Comparison of ENCODE assay signal across 1 cellular context in the genomic region with DNA sequence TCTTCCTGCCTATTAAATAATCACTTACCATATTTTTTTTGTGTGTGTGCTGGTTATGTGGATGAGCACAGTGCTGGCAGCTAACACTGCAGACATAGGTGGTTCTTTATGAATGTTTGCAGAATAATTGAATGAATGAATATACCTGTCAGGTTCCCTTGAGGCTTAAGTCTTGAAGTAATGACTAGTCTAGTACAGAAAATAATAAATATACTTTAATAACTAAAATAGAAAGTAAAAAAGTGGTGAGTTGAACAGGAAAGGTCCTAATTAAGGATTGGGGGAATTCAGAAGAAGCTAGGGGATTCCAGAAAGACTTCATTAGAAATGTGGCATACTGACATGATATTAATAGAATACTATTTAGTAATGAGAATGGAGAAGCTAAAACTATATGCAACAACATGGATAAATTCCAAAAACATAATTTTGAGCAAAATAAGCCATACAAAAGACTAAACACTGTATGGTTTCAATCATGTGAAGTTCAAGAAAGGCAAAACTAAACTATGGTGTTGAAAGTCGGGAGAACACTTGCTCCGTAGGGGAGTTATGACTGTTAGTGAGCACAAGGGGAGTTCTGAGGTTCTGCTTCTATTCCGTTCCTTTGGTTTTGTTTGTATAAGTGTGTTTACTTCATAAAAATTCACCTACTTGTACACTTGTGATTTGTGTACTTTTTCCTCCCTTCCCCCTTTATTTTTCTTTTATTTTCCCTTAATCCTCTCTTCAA.
TF ChIP-seq lines count a peak whose summit lies in the region.

No MANE protein-coding gene starts in this region.

TF ChIP-seq in GM12878, 131 proteins besides CTCF, POLR2A, EP300 and RAD21 (continued from another document):
- TF ChIP-seq, protein P1, sequence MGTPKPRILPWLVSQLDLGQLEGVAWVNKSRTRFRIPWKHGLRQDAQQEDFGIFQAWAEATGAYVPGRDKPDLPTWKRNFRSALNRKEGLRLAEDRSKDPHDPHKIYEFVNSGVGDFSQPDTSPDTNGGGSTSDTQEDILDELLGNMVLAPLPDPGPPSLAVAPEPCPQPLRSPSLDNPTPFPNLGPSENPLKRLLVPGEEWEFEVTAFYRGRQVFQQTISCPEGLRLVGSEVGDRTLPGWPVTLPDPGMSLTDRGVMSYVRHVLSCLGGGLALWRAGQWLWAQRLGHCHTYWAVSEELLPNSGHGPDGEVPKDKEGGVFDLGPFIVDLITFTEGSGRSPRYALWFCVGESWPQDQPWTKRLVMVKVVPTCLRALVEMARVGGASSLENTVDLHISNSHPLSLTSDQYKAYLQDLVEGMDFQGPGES (IDR thresholded peaks at IDR 0.05) = no peak
- TF ChIP-seq EZH2 (IDR thresholded peaks at IDR 0.05; ENCODE audit: borderline replicate concordance, control insufficient read depth, low read depth, low read length) = no peak
- TF ChIP-seq CHD4 (IDR thresholded peaks at IDR 0.05) = no peak
- no peak for TF ChIP-seq ESRRA (IDR thresholded peaks at IDR 0.05; ENCODE audit: low read length)
- TF ChIP-seq ZNF24 (IDR thresholded peaks at IDR 0.05) = peak; percentile 93
- peak; percentile 24; the same call in 1 of the 2 replicates for TF ChIP-seq IKZF1 (conservative IDR thresholded peaks at IDR 0.05)
- no peak for TF ChIP-seq STAT3 (IDR thresholded peaks at IDR 0.05; ENCODE audit: low read depth, low read length)
- TF ChIP-seq CREB1 (IDR thresholded peaks at IDR 0.05; ENCODE audit: low read depth) = no peak
- TF ChIP-seq, protein P2, sequence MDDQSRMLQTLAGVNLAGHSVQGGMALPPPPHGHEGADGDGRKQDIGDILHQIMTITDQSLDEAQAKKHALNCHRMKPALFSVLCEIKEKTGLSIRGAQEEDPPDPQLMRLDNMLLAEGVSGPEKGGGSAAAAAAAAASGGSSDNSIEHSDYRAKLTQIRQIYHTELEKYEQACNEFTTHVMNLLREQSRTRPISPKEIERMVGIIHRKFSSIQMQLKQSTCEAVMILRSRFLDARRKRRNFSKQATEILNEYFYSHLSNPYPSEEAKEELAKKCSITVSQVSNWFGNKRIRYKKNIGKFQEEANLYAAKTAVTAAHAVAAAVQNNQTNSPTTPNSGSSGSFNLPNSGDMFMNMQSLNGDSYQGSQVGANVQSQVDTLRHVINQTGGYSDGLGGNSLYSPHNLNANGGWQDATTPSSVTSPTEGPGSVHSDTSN (IDR thresholded peaks at IDR 0.05; ENCODE audit: insufficient replicate concordance, low read depth, low read length) = no peak
- no peak for TF ChIP-seq POLR2AphosphoS5 (IDR thresholded peaks at IDR 0.05; ENCODE audit: low read length)
- TF ChIP-seq, protein P3, sequence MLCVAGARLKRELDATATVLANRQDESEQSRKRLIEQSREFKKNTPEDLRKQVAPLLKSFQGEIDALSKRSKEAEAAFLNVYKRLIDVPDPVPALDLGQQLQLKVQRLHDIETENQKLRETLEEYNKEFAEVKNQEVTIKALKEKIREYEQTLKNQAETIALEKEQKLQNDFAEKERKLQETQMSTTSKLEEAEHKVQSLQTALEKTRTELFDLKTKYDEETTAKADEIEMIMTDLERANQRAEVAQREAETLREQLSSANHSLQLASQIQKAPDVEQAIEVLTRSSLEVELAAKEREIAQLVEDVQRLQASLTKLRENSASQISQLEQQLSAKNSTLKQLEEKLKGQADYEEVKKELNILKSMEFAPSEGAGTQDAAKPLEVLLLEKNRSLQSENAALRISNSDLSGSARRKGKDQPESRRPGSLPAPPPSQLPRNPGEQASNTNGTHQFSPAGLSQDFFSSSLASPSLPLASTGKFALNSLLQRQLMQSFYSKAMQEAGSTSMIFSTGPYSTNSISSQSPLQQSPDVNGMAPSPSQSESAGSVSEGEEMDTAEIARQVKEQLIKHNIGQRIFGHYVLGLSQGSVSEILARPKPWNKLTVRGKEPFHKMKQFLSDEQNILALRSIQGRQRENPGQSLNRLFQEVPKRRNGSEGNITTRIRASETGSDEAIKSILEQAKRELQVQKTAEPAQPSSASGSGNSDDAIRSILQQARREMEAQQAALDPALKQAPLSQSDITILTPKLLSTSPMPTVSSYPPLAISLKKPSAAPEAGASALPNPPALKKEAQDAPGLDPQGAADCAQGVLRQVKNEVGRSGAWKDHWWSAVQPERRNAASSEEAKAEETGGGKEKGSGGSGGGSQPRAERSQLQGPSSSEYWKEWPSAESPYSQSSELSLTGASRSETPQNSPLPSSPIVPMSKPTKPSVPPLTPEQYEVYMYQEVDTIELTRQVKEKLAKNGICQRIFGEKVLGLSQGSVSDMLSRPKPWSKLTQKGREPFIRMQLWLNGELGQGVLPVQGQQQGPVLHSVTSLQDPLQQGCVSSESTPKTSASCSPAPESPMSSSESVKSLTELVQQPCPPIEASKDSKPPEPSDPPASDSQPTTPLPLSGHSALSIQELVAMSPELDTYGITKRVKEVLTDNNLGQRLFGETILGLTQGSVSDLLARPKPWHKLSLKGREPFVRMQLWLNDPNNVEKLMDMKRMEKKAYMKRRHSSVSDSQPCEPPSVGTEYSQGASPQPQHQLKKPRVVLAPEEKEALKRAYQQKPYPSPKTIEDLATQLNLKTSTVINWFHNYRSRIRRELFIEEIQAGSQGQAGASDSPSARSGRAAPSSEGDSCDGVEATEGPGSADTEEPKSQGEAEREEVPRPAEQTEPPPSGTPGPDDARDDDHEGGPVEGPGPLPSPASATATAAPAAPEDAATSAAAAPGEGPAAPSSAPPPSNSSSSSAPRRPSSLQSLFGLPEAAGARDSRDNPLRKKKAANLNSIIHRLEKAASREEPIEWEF (IDR thresholded peaks at IDR 0.05; ENCODE audit: insufficient replicate concordance, low read depth, low read length) = no peak
- TF ChIP-seq, protein P4, sequence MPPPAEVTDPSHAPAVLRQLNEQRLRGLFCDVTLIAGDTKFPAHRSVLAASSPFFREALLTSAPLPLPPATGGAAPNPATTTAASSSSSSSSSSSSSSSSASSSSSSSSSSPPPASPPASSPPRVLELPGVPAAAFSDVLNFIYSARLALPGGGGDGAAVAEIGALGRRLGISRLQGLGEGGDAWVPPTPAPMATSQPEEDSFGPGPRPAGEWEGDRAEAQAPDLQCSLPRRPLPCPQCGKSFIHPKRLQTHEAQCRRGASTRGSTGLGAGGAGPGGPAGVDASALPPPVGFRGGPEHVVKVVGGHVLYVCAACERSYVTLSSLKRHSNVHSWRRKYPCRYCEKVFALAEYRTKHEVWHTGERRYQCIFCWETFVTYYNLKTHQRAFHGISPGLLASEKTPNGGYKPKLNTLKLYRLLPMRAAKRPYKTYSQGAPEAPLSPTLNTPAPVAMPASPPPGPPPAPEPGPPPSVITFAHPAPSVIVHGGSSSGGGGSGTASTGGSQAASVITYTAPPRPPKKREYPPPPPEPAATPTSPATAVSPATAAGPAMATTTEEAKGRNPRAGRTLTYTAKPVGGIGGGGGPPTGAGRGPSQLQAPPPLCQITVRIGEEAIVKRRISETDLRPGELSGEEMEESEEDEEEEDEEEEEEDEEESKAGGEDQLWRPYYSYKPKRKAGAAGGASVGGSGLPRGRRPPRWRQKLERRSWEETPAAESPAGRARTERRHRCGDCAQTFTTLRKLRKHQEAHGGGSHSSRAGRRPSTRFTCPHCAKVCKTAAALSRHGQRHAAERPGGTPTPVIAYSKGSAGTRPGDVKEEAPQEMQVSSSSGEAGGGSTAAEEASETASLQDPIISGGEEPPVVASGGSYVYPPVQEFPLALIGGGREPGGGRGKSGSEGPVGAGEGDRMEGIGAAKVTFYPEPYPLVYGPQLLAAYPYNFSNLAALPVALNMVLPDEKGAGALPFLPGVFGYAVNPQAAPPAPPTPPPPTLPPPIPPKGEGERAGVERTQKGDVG (CRISPR knock-in tag; IDR thresholded peaks at IDR 0.05) = no peak
